In genomic region chr20:12058201-12058600, GRCh38 we compare ENCODE assay signal across 19 cellular contexts.
DNase-seq lines count a peak whose midpoint lies in the region; ATAC-seq and TF ChIP-seq lines count a peak whose summit lies in the region.
"Had no signal": no experiment of that assay in that cellular context is flagged by ENCODE, and none has a peak within 500 bp of the region (broad histone marks: within the 10 kb centered on the region; RNA-seq: fewer than 3 reads in every experiment).

No MANE protein-coding gene starts in this region.

- H2BK120ac ChIP-seq in trophoblast cell (ENCODE audit: insufficient read depth, low read length, poor library complexity) = no peak overlapping the region

- no peak overlapping the region for H4K91ac ChIP-seq in trophoblast cell (ENCODE audit: low read depth, low read length)

- no peak overlapping the region for H2AK5ac ChIP-seq in trophoblast cell (ENCODE audit: low read length)

- H4K20me1 ChIP-seq in BLaER1 = no peaks in the 10 kb centered on the region

- H3K27me3 ChIP-seq in BLaER1 (no peaks in the 10 kb centered on the region), trophoblast cell (ENCODE audit: insufficient read depth, low read length) (no peaks in the 10 kb centered on the region), adrenal gland (no peaks in the 10 kb centered on the region)
- H3K27me3 ChIP-seq: ascending aorta, heart left ventricle had no signal

- no peak overlapping the region for H3K14ac ChIP-seq in trophoblast cell (ENCODE audit: low read length)

- no peak overlapping the region for H3K4me3 ChIP-seq in BLaER1
- H3K4me3 ChIP-seq in NB4 (ENCODE audit: low read depth, low read length) = no peak overlapping the region
- H3K4me3 ChIP-seq in astrocyte of the spinal cord (ENCODE audit: low read depth, low read length) = no peak overlapping the region
- no peak overlapping the region for H3K4me3 ChIP-seq in trophoblast cell (ENCODE audit: low read depth, low read length)
- H3K4me3 ChIP-seq in adrenal gland = no peak overlapping the region
- H3K4me3 ChIP-seq: ascending aorta, heart left ventricle had no signal

- H3K79me1 ChIP-seq in trophoblast cell (ENCODE audit: low read length) = peaks cover 10% of the 10 kb centered on the region

- WGBS in trophoblast cell (ENCODE audit: extremely low coverage, insufficient coverage, insufficient read length) = no CpG with 5 or more reads among the region's 4 CpGs
- WGBS in adrenal gland, 4 donors = 83 to 95% (median 87%) methylated on average over 2 to 4 of the region's 4 CpGs

- H3K79me2 ChIP-seq in trophoblast cell (ENCODE audit: control insufficient read depth, insufficient read depth, low read length, poor library complexity) = no peaks in the 10 kb centered on the region

- no peak overlapping the region for H4K8ac ChIP-seq in trophoblast cell (ENCODE audit: low read depth, low read length)

- H3K9ac ChIP-seq in BLaER1 (no peak overlapping the region), trophoblast cell (ENCODE audit: low read length) (no peak overlapping the region)

- H3K36me3 ChIP-seq in BLaER1 (no peaks in the 10 kb centered on the region), trophoblast cell (ENCODE audit: control insufficient read depth in 1 of 2, insufficient read depth in 2 of 2, low read length in 2 of 2) (no peaks in the 10 kb centered on the region), adrenal gland (replicated peaks in 1 of 2) (no peaks in the 10 kb centered on the region)
- H3K36me3 ChIP-seq: ascending aorta, heart left ventricle had no signal

- DNase-seq in NB4 (ENCODE audit: low read depth) (peak; percentile 54), astrocyte of the spinal cord (ENCODE audit: low read depth, low spot score) (peak; percentile 53), trophoblast cell (no peak), adrenal gland (no peak), epidermal melanocyte (ENCODE audit: insufficient read length, low spot score) (no peak)
- DNase-seq: activated CD4-positive, alpha-beta T cell treated with anti-CD3 and anti-CD28 coated beads for 48 hours; activated naive CD4-positive, alpha-beta T cell treated with anti-CD3 and anti-CD28 coated beads for 36 hours; effector CD4-positive, alpha-beta T cell; foreskin fibroblast; heart left ventricle; left cardiac atrium; naive B cell; NCI-H1436; NCI-H2171 treated with DMSO at 0.1 percent for 48 hours; T-helper 2 cell had no signal

- H3K4me1 ChIP-seq in BLaER1 (peaks cover 40% of the 10 kb centered on the region), trophoblast cell (ENCODE audit: control insufficient read depth in 1 of 2, insufficient read depth in 2 of 2, low read length in 2 of 2) (peaks cover under 1 to 6% of the 10 kb centered on the region in 2 experiments), adrenal gland (replicated peaks in 1 of 2) (no peaks in the 10 kb centered on the region)
- H3K4me1 ChIP-seq: ascending aorta had no signal

- H4K12ac ChIP-seq in trophoblast cell (ENCODE audit: low read depth, low read length) = no peak overlapping the region

- no peak overlapping the region for H2AFZ ChIP-seq in trophoblast cell (ENCODE audit: insufficient read depth, low read length, poor library complexity)

- intact Hi-C loops in adrenal gland (cut with DNase I) = no loop called here

- TF ChIP-seq POLR2A in NB4 (IDR thresholded peaks at IDR 0.05; ENCODE audit: extremely low read depth, insufficient read length) = no peak
- TF ChIP-seq POLR2A in adrenal gland (IDR thresholded peaks at IDR 0.05) = no peak

- no peak overlapping the region for H3K4ac ChIP-seq in trophoblast cell (ENCODE audit: low read depth, low read length)

- ATAC-seq in GM18861 (IDR thresholded peaks at IDR 0.05; ENCODE audit: unreplicated experiment) (no peak), GM18517 (IDR thresholded peaks at IDR 0.05; ENCODE audit: unreplicated experiment) (no peak)
- ATAC-seq: heart left ventricle, left cardiac atrium had no signal

- H3K9me3 ChIP-seq in BLaER1 = peaks cover 20% of the 10 kb centered on the region
- no peaks in the 10 kb centered on the region for H3K9me3 ChIP-seq in trophoblast cell (ENCODE audit: insufficient read depth, low read depth, low read length)
- H3K9me3 ChIP-seq in adrenal gland (replicated peaks in 1 of 3) = no peaks in the 10 kb centered on the region
- H3K9me3 ChIP-seq: ascending aorta, heart left ventricle had no signal

- H3K23ac ChIP-seq in trophoblast cell (ENCODE audit: low read length) = no peak overlapping the region

- no peak overlapping the region for H3K18ac ChIP-seq in trophoblast cell (ENCODE audit: low read length)

- no peak for TF ChIP-seq CTCF in NB4 (IDR thresholded peaks at IDR 0.05; ENCODE audit: low read depth, low read length)
- TF ChIP-seq CTCF in astrocyte of the spinal cord (IDR thresholded peaks at IDR 0.05; ENCODE audit: low read depth, low read length) = no peak
- TF ChIP-seq CTCF in adrenal gland (IDR thresholded peaks at IDR 0.05) = no peak

- no peak overlapping the region for H2BK5ac ChIP-seq in trophoblast cell (ENCODE audit: low read depth, low read length, poor library complexity)

- H3K27ac ChIP-seq in BLaER1 (no peak overlapping the region), trophoblast cell (ENCODE audit: low read depth, low read length) (no peak overlapping the region), adrenal gland (no peak overlapping the region)
- H3K27ac ChIP-seq: ascending aorta, heart left ventricle had no signal

- peak overlapping the region; percentile 11 for H2BK12ac ChIP-seq in trophoblast cell (ENCODE audit: low read length)

- in situ Hi-C loops in astrocyte of the spinal cord (cut with HindIII; ENCODE audit: low sequenced_read_pairs) = no loop called here

- H3K4me2 ChIP-seq in BLaER1 = peak overlapping the region; percentile 50
- no peak overlapping the region for H3K4me2 ChIP-seq in trophoblast cell (ENCODE audit: low read length)

Comparison
In these comparisons a context has a peak if more than half of its experiments do, and no peak if none do; other contexts are left out.
1. DNase-seq: peak in NB4 (single experiment) and astrocyte of the spinal cord (single experiment); none in trophoblast cell (0 of 2), adrenal gland (0 of 7) and epidermal melanocyte (single experiment).